In genomic region chr20:5177071-5177470, GRCh38 we compare ENCODE assay signal across 20 cellular contexts. TPM values are rescaled to one million over a fixed set of nuclear protein-coding genes. Genes with fewer than 3 reads are reported as not detected.
DNase-seq lines count a peak whose midpoint lies in the region; ATAC-seq and TF ChIP-seq lines count a peak whose summit lies in the region.
"Had no signal": no experiment of that assay in that cellular context is flagged by ENCODE, and none has a peak within 500 bp of the region (broad histone marks: within the 10 kb centered on the region; RNA-seq: fewer than 3 reads in every experiment).

No MANE protein-coding gene starts in this region.

- H3K23me2 ChIP-seq in H9 (ENCODE audit: insufficient read length, low read depth, low read length, poor library complexity, severe bottlenecking), result no peaks in the 10 kb centered on the region

- H2BK20ac ChIP-seq in H9 (ENCODE audit: low read depth, low read length, poor library complexity, severe bottlenecking), result no peak overlapping the region

- intact Hi-C loops in activated CD8-positive, alpha-beta T cell treated with anti-CD3 and anti-CD28 coated beads for 36 hours (cut with micrococcal nuclease), result no loop called here

- no peak overlapping the region for H3K4ac ChIP-seq in H9 (ENCODE audit: low read depth, low read length)
- no peak overlapping the region for H3K4ac ChIP-seq in trophoblast cell (ENCODE audit: low read depth, low read length)

- H3K14ac ChIP-seq in H9 (ENCODE audit: insufficient read depth, low read length) (no peak overlapping the region), trophoblast cell (ENCODE audit: low read length) (no peak overlapping the region)

- H2AFZ ChIP-seq in H9 (ENCODE audit: low read length), result no peak overlapping the region
- H2AFZ ChIP-seq in trophoblast cell (ENCODE audit: insufficient read depth, low read length, poor library complexity), result no peak overlapping the region
- H2AFZ ChIP-seq: GM23248 had no signal

- no peaks in the 10 kb centered on the region for H4K20me1 ChIP-seq in H9 (ENCODE audit: control insufficient read depth, insufficient read depth, insufficient read length)

- no peak overlapping the region for H3K23ac ChIP-seq in H9 (ENCODE audit: insufficient read length, low read depth, low read length)
- no peak overlapping the region for H3K23ac ChIP-seq in trophoblast cell (ENCODE audit: low read length)

- DNase-seq in H9, result no peak
- no peak for DNase-seq in activated CD8-positive, alpha-beta T cell treated with anti-CD3 and anti-CD28 coated beads for 36 hours
- DNase-seq in endodermal cell, result no peak
- peak; percentile 46 to 82 for DNase-seq in trophoblast cell
- DNase-seq in COR-L47 (lab: John Stamatoyannopoulos, UW), result no peak
- DNase-seq: BE2C; CD8-positive, alpha-beta T cell; DND-41; GM23248; KG1; NCI-H1048; NCI-H1436 treated with DMSO at 0.1 percent for 48 hours; NCI-H2029 treated with DMSO at 0.1 percent for 48 hours; NCI-H2171 treated with DMSO at 0.1 percent for 48 hours; NCI-H748 treated with DMSO at 0.1 percent for 48 hours; OCI-M1; SIG-M5 had no signal

- H3K27ac ChIP-seq in H9 (ENCODE audit: insufficient read length, low read depth, low read length) (peak overlapping the region; percentile 15), endodermal cell (ENCODE audit: low read depth, low read length) (no peak overlapping the region), trophoblast cell (ENCODE audit: low read depth, low read length) (no peak overlapping the region)
- H3K27ac ChIP-seq: GM23248 had no signal

- H3K4me2 ChIP-seq in H9 (ENCODE audit: insufficient read depth, insufficient read length, low read length) (peak overlapping the region; percentile 4), trophoblast cell (ENCODE audit: low read length) (no peak overlapping the region)

- H3K9ac ChIP-seq in H9 (ENCODE audit: extremely low read depth, insufficient read length, low read length) (no peak overlapping the region), endodermal cell (ENCODE audit: extremely low read depth, low read length, poor library complexity, severe bottlenecking) (no peak overlapping the region), trophoblast cell (ENCODE audit: low read length) (no peak overlapping the region)
- H3K9ac ChIP-seq: GM23248 had no signal

- no peaks in the 10 kb centered on the region for H3K9me3 Mint-ChIP-seq in H9
- H3K9me3 Mint-ChIP-seq in activated CD8-positive, alpha-beta T cell treated with anti-CD3 and anti-CD28 coated beads for 36 hours, result no peaks in the 10 kb centered on the region
- no peaks in the 10 kb centered on the region for H3K9me3 Mint-ChIP-seq in endodermal cell
- H3K9me3 Mint-ChIP-seq: CD8-positive, alpha-beta T cell had no signal

- H3T11ph ChIP-seq in H9 (ENCODE audit: low read length), result no peak overlapping the region

- H3K36me3 Mint-ChIP-seq in H9 (ENCODE audit: insufficient read depth in 1 of 3, low read depth in 3 of 3) (peaks cover 12 to 44% (median 26%) of the 10 kb centered on the region in 3 experiments; a peak in 6 of 7 replicates), endodermal cell (ENCODE audit: low read depth) (peaks cover 57% of the 10 kb centered on the region)
- H3K36me3 Mint-ChIP-seq in activated CD8-positive, alpha-beta T cell treated with anti-CD3 and anti-CD28 coated beads for 36 hours (ENCODE audit: low read depth), result peaks cover 18% of the 10 kb centered on the region

- CTCF ChIA-PET in activated CD8-positive, alpha-beta T cell treated with anti-CD3 and anti-CD28 coated beads for 36 hours (lab: Charles Lee), result no interaction called here

- H3K79me2 ChIP-seq in H9 (ENCODE audit: insufficient read depth, low read length) (peaks cover 1% of the 10 kb centered on the region; the same call in 1 of the 2 replicates), trophoblast cell (ENCODE audit: control insufficient read depth, insufficient read depth, low read length, poor library complexity) (no peaks in the 10 kb centered on the region)

- H2BK12ac ChIP-seq in H9 (ENCODE audit: insufficient read length, low read depth, low read length), result no peak overlapping the region
- no peak overlapping the region for H2BK12ac ChIP-seq in trophoblast cell (ENCODE audit: low read length)

- H3K4me3 ChIP-seq in endodermal cell (ENCODE audit: low read length), result no peak overlapping the region
- H3K4me3 ChIP-seq in trophoblast cell (ENCODE audit: low read depth, low read length), result no peak overlapping the region
- H3K4me3 ChIP-seq: GM12878, GM23248 had no signal

- H3K79me1 ChIP-seq in H9 (ENCODE audit: insufficient read depth, low read depth, low read length, poor library complexity, severe bottlenecking) (no peaks in the 10 kb centered on the region), trophoblast cell (ENCODE audit: low read length) (no peaks in the 10 kb centered on the region)

- H3K27me3 Mint-ChIP-seq in H9 (ENCODE audit: low read depth), result no peaks in the 10 kb centered on the region
- H3K27me3 Mint-ChIP-seq in activated CD8-positive, alpha-beta T cell treated with anti-CD3 and anti-CD28 coated beads for 36 hours, result no peaks in the 10 kb centered on the region
- no peaks in the 10 kb centered on the region for H3K27me3 Mint-ChIP-seq in endodermal cell (ENCODE audit: insufficient read depth)

- H2AK5ac ChIP-seq in H9 (ENCODE audit: insufficient read length, low read length) (no peak overlapping the region), trophoblast cell (ENCODE audit: low read length) (no peak overlapping the region)

- no peak overlapping the region for H4K5ac ChIP-seq in H9 (ENCODE audit: insufficient read length, low read depth, low read length)

- H3K27ac Mint-ChIP-seq in H9 (peak overlapping the region; percentile 81 to 94 (median 86); a peak in 6 of 7 replicates), endodermal cell (peak overlapping the region; percentile 70)
- H3K27ac Mint-ChIP-seq in activated CD8-positive, alpha-beta T cell treated with anti-CD3 and anti-CD28 coated beads for 36 hours, result peak overlapping the region; percentile 52
- H3K27ac Mint-ChIP-seq: CD8-positive, alpha-beta T cell had no signal

- H3K18ac ChIP-seq in H9 (ENCODE audit: insufficient read length, low read depth, low read length) (no peak overlapping the region), trophoblast cell (ENCODE audit: low read length) (no peak overlapping the region)

- H3K9me3 ChIP-seq in H9 (ENCODE audit: control insufficient read depth, low read depth, low read length) (no peaks in the 10 kb centered on the region), endodermal cell (ENCODE audit: control insufficient read depth, low read length) (no peaks in the 10 kb centered on the region), trophoblast cell (ENCODE audit: insufficient read depth, low read depth, low read length) (no peaks in the 10 kb centered on the region)
- H3K9me3 ChIP-seq: BE2C had no signal

- H2BK120ac ChIP-seq in H9 (ENCODE audit: low read depth, low read length, poor library complexity, severe bottlenecking), result peak overlapping the region; percentile 19
- no peak overlapping the region for H2BK120ac ChIP-seq in trophoblast cell (ENCODE audit: insufficient read depth, low read length, poor library complexity)

- ATAC-seq in activated CD8-positive, alpha-beta T cell treated with anti-CD3 and anti-CD28 coated beads for 36 hours, result no peak
- no peak for ATAC-seq in HG02759 (IDR thresholded peaks at IDR 0.05; ENCODE audit: unreplicated experiment)
- ATAC-seq in GM21717 (IDR thresholded peaks at IDR 0.05; ENCODE audit: unreplicated experiment), result no peak
- ATAC-seq: CD8-positive, alpha-beta T cell; GM12878 had no signal

- H2BK5ac ChIP-seq in H9 (ENCODE audit: insufficient read length, low read length) (peak overlapping the region; percentile 26), trophoblast cell (ENCODE audit: low read depth, low read length, poor library complexity) (no peak overlapping the region)

- WGBS in H9 (ENCODE audit: extremely low coverage, insufficient read length, low lambda C conversion rate), result no CpG with 5 or more reads among the region's 6 CpGs
- 92% methylated on average over 6 of the region's 6 CpGs for WGBS in endodermal cell (ENCODE audit: insufficient coverage in 1 of 2, insufficient read length in 1 of 2), 2 experiments
- WGBS in trophoblast cell (ENCODE audit: extremely low coverage, insufficient coverage, insufficient read length), result no CpG with 5 or more reads among the region's 6 CpGs

- peaks cover 74% of the 10 kb centered on the region for H3K36me3 ChIP-seq in endodermal cell (ENCODE audit: control insufficient read depth, insufficient read depth, low read length)
- H3K36me3 ChIP-seq in trophoblast cell (ENCODE audit: control insufficient read depth in 1 of 2, insufficient read depth in 2 of 2, low read length in 2 of 2), result peaks cover 3 to 6% of the 10 kb centered on the region in 2 experiments

- TF ChIP-seq CTCF in H9 (conservative IDR thresholded peaks at IDR 0.05) (no peak), endodermal cell (conservative IDR thresholded peaks at IDR 0.05) (no peak)
- TF ChIP-seq CTCF in activated CD8-positive, alpha-beta T cell treated with anti-CD3 and anti-CD28 coated beads for 36 hours (IDR thresholded peaks at IDR 0.05), result no peak

- H2BK15ac ChIP-seq in H9 (ENCODE audit: low read depth, low read length), result no peak overlapping the region

- POLR2A ChIA-PET in activated CD8-positive, alpha-beta T cell treated with anti-CD3 and anti-CD28 coated beads for 36 hours (lab: Charles Lee), result no interaction called here

- no peak overlapping the region for H4K12ac ChIP-seq in trophoblast cell (ENCODE audit: low read depth, low read length)

- H3K27me3 ChIP-seq in H9 (ENCODE audit: insufficient read depth, low read length) (no peaks in the 10 kb centered on the region), endodermal cell (ENCODE audit: control insufficient read depth, insufficient read depth, low read length, poor library complexity, severe bottlenecking) (no peaks in the 10 kb centered on the region), trophoblast cell (ENCODE audit: insufficient read depth, low read length) (no peaks in the 10 kb centered on the region)
- H3K27me3 ChIP-seq: BE2C had no signal

- H4K8ac ChIP-seq in H9 (replicated peaks; ENCODE audit: insufficient read length, low read depth, low read length), result no peak overlapping the region
- no peak overlapping the region for H4K8ac ChIP-seq in trophoblast cell (ENCODE audit: low read depth, low read length)

- H3K4me1 Mint-ChIP-seq in H9, result peaks cover 45 to 46% of the 10 kb centered on the region in 2 experiments
- H3K4me1 Mint-ChIP-seq in activated CD8-positive, alpha-beta T cell treated with anti-CD3 and anti-CD28 coated beads for 36 hours (ENCODE audit: low read depth), result peaks cover 6% of the 10 kb centered on the region
- H3K4me1 Mint-ChIP-seq in endodermal cell, result peaks cover 41% of the 10 kb centered on the region

- no peak overlapping the region for H3K56ac ChIP-seq in H9 (ENCODE audit: insufficient read length, low read depth, low read length)

- H3K4me3 Mint-ChIP-seq in H9 (peak overlapping the region in 1 of 2 experiments; percentile 9; a peak in 1 of 5 replicates), endodermal cell (no peak overlapping the region)
- no peak overlapping the region for H3K4me3 Mint-ChIP-seq in activated CD8-positive, alpha-beta T cell treated with anti-CD3 and anti-CD28 coated beads for 36 hours
- H3K4me3 Mint-ChIP-seq: CD8-positive, alpha-beta T cell had no signal

- peak overlapping the region; percentile 8 for H4K91ac ChIP-seq in H9 (ENCODE audit: insufficient read length, low read depth, low read length)
- H4K91ac ChIP-seq in trophoblast cell (ENCODE audit: low read depth, low read length), result no peak overlapping the region

- H3K4me1 ChIP-seq in H9 (ENCODE audit: insufficient read depth, low read length) (peaks cover 21% of the 10 kb centered on the region; the same call in 1 of the 2 replicates), endodermal cell (ENCODE audit: control insufficient read depth, insufficient read depth, low read length) (peaks cover 20% of the 10 kb centered on the region), trophoblast cell (ENCODE audit: control insufficient read depth in 1 of 2, insufficient read depth in 2 of 2, low read length in 2 of 2) (peaks cover 2 to 11% of the 10 kb centered on the region in 2 experiments)

RNA-seq across cellular contexts. Expression of gene CDS2, which starts 50.3 kb away (rescaled TPM):
- total RNA-seq in H9 (2021) (60.3 and 63.2 TPM in 2 replicates), endodermal cell (10 to 100 TPM; 66.8 to 77.1 TPM)
- 10 to 100 TPM; 30.2 to 34.7 TPM for total RNA-seq in activated CD8-positive, alpha-beta T cell treated with anti-CD3 and anti-CD28 coated beads for 36 hours
- polyA plus RNA-seq in endodermal cell (2013, experiment 1 of 2), result 33.0 TPM
- polyA plus RNA-seq in endodermal cell (2013, experiment 2 of 2), result 33.7 TPM
- polyA plus RNA-seq in trophoblast cell (2013), result 25.0 and 25.8 TPM in 2 replicates

RNA-seq across cellular contexts. Expression of gene PCNA, which starts 57.3 kb away (rescaled TPM):
- 274 and 284 TPM in 2 replicates for total RNA-seq in H9 (2021)
- 100 to 1,000 TPM; 600 to 627 TPM for total RNA-seq in activated CD8-positive, alpha-beta T cell treated with anti-CD3 and anti-CD28 coated beads for 36 hours
- 100 to 1,000 TPM; 168 to 169 TPM for total RNA-seq in endodermal cell
- 270 TPM for polyA plus RNA-seq in endodermal cell (2013, experiment 1 of 2)
- polyA plus RNA-seq in endodermal cell (2013, experiment 2 of 2), result 257 TPM
- 125 and 128 TPM in 2 replicates for polyA plus RNA-seq in trophoblast cell (2013)

Comparison
In these comparisons a context has a peak if more than half of its experiments do, and no peak if none do; other contexts are left out.
1. DNase-seq: peak in trophoblast cell (2 of 2); none in H9 (single experiment), activated CD8-positive, alpha-beta T cell treated with anti-CD3 and anti-CD28 coated beads for 36 hours (single experiment), endodermal cell (single experiment) and COR-L47 (single experiment).
2. Peak in every context shown above with its lines, with median percentiles within 50 percentile points of each other: H3K27ac Mint-ChIP-seq.